ENCODE assay signal across 20 cellular contexts in genomic region chr1:89881415-89882058, GRCh38.
DNase-seq lines count a peak whose midpoint lies in the region; ATAC-seq, FAIRE-seq and TF ChIP-seq lines count a peak whose summit lies in the region.
"Had no signal": no experiment of that assay in that cellular context is flagged by ENCODE, and none has a peak within 500 bp of the region (broad histone marks: within the 10 kb centered on the region; RNA-seq: fewer than 3 reads in every experiment).

No MANE protein-coding gene starts in this region.

- FAIRE-seq in GM12878 (lab: Jason Lieb, UNC), result no peak

- no peaks in the 10 kb centered on the region for H3K4me1 ChIP-seq in GM12878 (ENCODE audit: control insufficient read depth, insufficient read depth, low read length)
- H3K4me1 ChIP-seq: BLaER1, parathyroid adenoma had no signal

- no peak for TF ChIP-seq EP300 in GM12878 (IDR thresholded peaks at IDR 0.05; ENCODE audit: borderline replicate concordance in 1 of 2, control insufficient read depth in 1 of 2, low read depth in 2 of 2, low read length in 2 of 2)

- TF ChIP-seq CTCF in GM12878 (IDR thresholded peaks at IDR 0.05 in 2 of 3, conservative IDR thresholded peaks at IDR 0.05 in 1 of 3; ENCODE audit: control insufficient read depth in 2 of 3, extremely low read depth in 1 of 3, insufficient read depth in 1 of 3, low read depth in 3 of 3, low read length in 3 of 3), result no peak

- H3K27me3 ChIP-seq in GM12878 (replicated peaks in 1 of 2; ENCODE audit: control insufficient read depth in 2 of 2, insufficient read depth in 2 of 2, low read length in 1 of 2), result no peaks in the 10 kb centered on the region
- H3K27me3 ChIP-seq: BLaER1, thyroid gland had no signal

- no peak overlapping the region for H3K4me3 ChIP-seq in GM12878
- H3K4me3 ChIP-seq: BLaER1, lung, thyroid gland had no signal

- CTCF ChIA-PET in GM12878 (lab: Yijun Ruan, JAX), result interaction anchor here (0.7 to 2.0 kb wide), 2 partner anchors 100 to 105 kb away, joined by 3 to 5 read pairs; no protein-coding TSS in a partner anchor

- BruUV-seq in GM12878 (replicated peaks; lab: Mats Ljungman, UMichigan), result no TSS peak

- SMC1A ChIA-PET in GM12878 (lab: Charles Lee; ENCODE audit: uncharacterized antibody, unreplicated experiment), result interaction anchor here (1.2 kb wide), 2 partner anchors 23 to 31 kb away, joined by 3 read pairs; no protein-coding TSS in a partner anchor

- intact Hi-C loops in GM12878 (cut with micrococcal nuclease; ENCODE audit: unreplicated experiment), result loop anchor here (5.0 kb wide), 1 partner anchor 59 kb away; the partner anchor contains the start of gene LRRC8D

- peaks cover 8% of the 10 kb centered on the region for H3K9me3 ChIP-seq in GM12878 (replicated peaks; ENCODE audit: control insufficient read depth, insufficient read depth, low read length)
- H3K9me3 ChIP-seq: thyroid gland had no signal

- DNase-seq in SKM-1 treated with dmso at 0.1 percent for 144 hours (lab: John Stamatoyannopoulos, UW; ENCODE audit: unreplicated experiment) (peak; percentile 30), SKM-1 (lab: John Stamatoyannopoulos, UW; ENCODE audit: unreplicated experiment) (no peak), GM12878 (ENCODE audit: low read depth, low spot score) (peak; percentile 5), GM03348 (ENCODE audit: low spot score) (no peak), NCI-H1417 (lab: John Stamatoyannopoulos, UW) (no peak)
- DNase-seq in stimulated activated CD4-positive, alpha-beta T cell treated with anti-CD3 and anti-CD28 coated beads, Interleukin-1b, Interleukin-23, amount 100 ng/mL, for 48 hours, result peak; percentile 9
- DNase-seq in stimulated activated CD4-positive, alpha-beta T cell treated with anti-CD3 and anti-CD28 coated beads, Interleukin-15, amount 100 ng/mL, for 24 hours, result no peak
- DNase-seq: 8988T; activated CD8-positive, alpha-beta memory T cell treated with anti-CD3 and anti-CD28 coated beads, Interleukin-2, amount 10 ng/mL, durations not matched to agents 7 days and 5 days; activated naive CD8-positive, alpha-beta T cell treated with anti-CD3 and anti-CD28 coated beads, Interleukin-2, amount 10 ng/mL, durations not matched to agents 7 days and 5 days; DMS 273 treated with DMSO at 0.1 percent for 48 hours; H9; NCI-H1105 treated with DMSO at 0.1 percent for 48 hours; thyroid gland had no signal

- H4K20me1 ChIP-seq in GM12878 (ENCODE audit: control insufficient read depth, insufficient read depth), result no peaks in the 10 kb centered on the region

- no peak overlapping the region for H3K9ac ChIP-seq in GM12878 (ENCODE audit: control insufficient read depth, insufficient read depth, low read length)
- H3K9ac ChIP-seq: BLaER1, parathyroid adenoma had no signal

- no peaks in the 10 kb centered on the region; the same call in 1 of the 2 replicates for H3K79me2 ChIP-seq in GM12878 (ENCODE audit: control insufficient read depth, insufficient read depth, low read length)
- H3K79me2 ChIP-seq: parathyroid adenoma had no signal

- in situ Hi-C loops in GM12878 (cut with MboI), result no loop called here

- no peak overlapping the region for H3K4me2 ChIP-seq in GM12878 (ENCODE audit: control insufficient read depth, insufficient read depth)
- H3K4me2 ChIP-seq: BLaER1 had no signal

- RAD21 ChIA-PET in GM12878 (lab: Charles Lee; ENCODE audit: unreplicated experiment), result no interaction called here

- H3K36me3 ChIP-seq in GM12878 (ENCODE audit: control insufficient read depth in 2 of 2, insufficient read depth in 2 of 2, low read length in 1 of 2), result peaks cover 0 to 3% of the 10 kb centered on the region in 2 experiments; a peak in 1 of 4 replicates
- H3K36me3 ChIP-seq: thyroid gland had no signal

- no peak overlapping the region for H2AFZ ChIP-seq in GM12878 (ENCODE audit: control insufficient read depth, low read depth, low read length)
- H2AFZ ChIP-seq: parathyroid adenoma had no signal

- POLR2A ChIA-PET in GM12878 (lab: Charles Lee), result interaction anchor here (0.6 kb wide), 1 partner anchor 25 kb away, joined by 9 read pairs; no protein-coding TSS in a partner anchor

- TF ChIP-seq POLR2A in GM12878 (IDR thresholded peaks at IDR 0.05; ENCODE audit: low read depth, low read length), result no peak

- ATAC-seq in GM12878 (no peak), HG03342 (IDR thresholded peaks at IDR 0.05; ENCODE audit: unreplicated experiment) (no peak)
- ATAC-seq: activated CD8-positive, alpha-beta memory T cell treated with anti-CD3 and anti-CD28 coated beads, Interleukin-2, amount 10 ng/mL, durations not matched to agents 7 days and 5 days had no signal

- WGBS in GM12878 (ENCODE audit: insufficient coverage, insufficient replicate concordance, low lambda C conversion rate, missing lambda C conversion rate), result 100% methylated on average over 1 of the region's 1 CpG

- H3K27ac ChIP-seq in GM12878 (ENCODE audit: control insufficient read depth, insufficient read depth), result no peak overlapping the region
- H3K27ac ChIP-seq: BLaER1, epithelial cell of prostate, parathyroid adenoma, thyroid gland, VCaP had no signal

- no peak for TF ChIP-seq RAD21 in GM12878 (IDR thresholded peaks at IDR 0.05; ENCODE audit: insufficient read depth, low read depth, low read length)

TF ChIP-seq in GM12878, 131 proteins besides CTCF, POLR2A, EP300 and RAD21 (continues in another document):
- TF ChIP-seq YY1 (IDR thresholded peaks at IDR 0.05; ENCODE audit: low read depth, low read length) (no peak), ZBTB4 (CRISPR knock-in tag; IDR thresholded peaks at IDR 0.05) (no peak), ESRRA (IDR thresholded peaks at IDR 0.05; ENCODE audit: low read length) (no peak), IKZF1 (conservative IDR thresholded peaks at IDR 0.05) (no peak), SMAD5 (IDR thresholded peaks at IDR 0.05; ENCODE audit: low read depth) (no peak), RUNX3 (IDR thresholded peaks at IDR 0.05; ENCODE audit: low read length) (peak; percentile 59), SKIL (IDR thresholded peaks at IDR 0.05; ENCODE audit: low read depth, poor library complexity, severe bottlenecking) (no peak), ZNF274 (IDR thresholded peaks at IDR 0.05; ENCODE audit: insufficient read depth, insufficient read length) (no peak), YBX1 (IDR thresholded peaks at IDR 0.05) (no peak), ZNF24 (IDR thresholded peaks at IDR 0.05) (no peak), IKZF2 (IDR thresholded peaks at IDR 0.05) (no peak), SPI1 (IDR thresholded peaks at IDR 0.05; ENCODE audit: borderline replicate concordance, insufficient read depth, low read depth, low read length) (no peak), ZZZ3 (IDR thresholded peaks at IDR 0.05; ENCODE audit: control insufficient read depth, insufficient read length, low read depth) (no peak), JUNB (IDR thresholded peaks at IDR 0.05) (0 out of 2 replicates have a peak, but pooled peaks have one; percentile 34), PAX5 (IDR thresholded peaks at IDR 0.05; ENCODE audit: borderline replicate concordance, low read depth, low read length) (no peak), NFXL1 (IDR thresholded peaks at IDR 0.05; ENCODE audit: borderline replicate concordance) (no peak)

Comparison
In these comparisons a context has a peak if more than half of its experiments do, and no peak if none do; other contexts are left out.
1. DNase-seq: peak in SKM-1 treated with dmso at 0.1 percent for 144 hours (single experiment), stimulated activated CD4-positive, alpha-beta T cell treated with anti-CD3 and anti-CD28 coated beads, Interleukin-1b, Interleukin-23, amount 100 ng/mL, for 48 hours (single experiment) and GM12878 (single experiment); none in SKM-1 (single experiment), stimulated activated CD4-positive, alpha-beta T cell treated with anti-CD3 and anti-CD28 coated beads, Interleukin-15, amount 100 ng/mL, for 24 hours (single experiment), GM03348 (single experiment) and NCI-H1417 (0 of 3).